In the genomic region with DNA sequence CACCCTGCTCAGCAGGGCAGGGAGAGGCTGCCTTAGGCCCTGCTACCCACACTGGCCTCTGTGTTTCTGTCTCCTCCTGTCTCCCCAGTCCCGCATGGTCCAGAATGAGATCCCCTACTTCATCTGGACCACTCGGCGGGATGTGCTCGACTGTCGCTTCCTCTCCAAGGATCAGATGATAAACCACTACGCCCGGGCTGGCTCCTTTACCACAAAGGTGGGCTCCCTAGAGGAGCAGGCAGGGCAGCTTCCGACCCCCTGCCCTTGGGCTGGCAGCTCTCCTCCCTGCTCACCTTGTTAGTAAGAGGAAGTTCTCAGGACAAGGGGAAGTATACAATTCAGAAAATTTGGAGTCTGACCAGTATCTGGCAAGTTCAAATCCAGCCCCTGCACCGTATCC, we compare ENCODE assay signal across 22 cellular contexts.
"Had no signal": no experiment of that assay in that cellular context is flagged by ENCODE, and none has a peak within 500 bp of the region (broad histone marks: within the 10 kb centered on the region; RNA-seq: fewer than 3 reads in every experiment).

No MANE protein-coding gene starts in this region.

- H3K4me3 ChIP-seq: heart left ventricle, mucosa of descending colon, prostate gland, spleen had no signal

- H3K27me3 ChIP-seq: heart left ventricle, spleen had no signal

- H3K79me2 ChIP-seq: parathyroid adenoma had no signal

- FAIRE-seq: endometrium, frontal cortex, islet of Langerhans, urothelium cell line had no signal

- H3K9ac ChIP-seq: parathyroid adenoma had no signal

- H3K27me3 Mint-ChIP-seq: naive thymus-derived CD8-positive, alpha-beta T cell had no signal

- H3K4me1 ChIP-seq: parathyroid adenoma, prostate gland had no signal

- ATAC-seq: esophagus mucosa; heart left ventricle; mucosa of descending colon; naive thymus-derived CD8-positive, alpha-beta T cell; sciatic nerve had no signal

- H3K9me3 Mint-ChIP-seq: naive thymus-derived CD8-positive, alpha-beta T cell had no signal

- H3K27ac ChIP-seq: heart left ventricle, parathyroid adenoma, prostate gland, spleen had no signal

- H3K9me3 ChIP-seq: heart left ventricle, mucosa of descending colon, prostate gland, spleen had no signal

- DNase-seq: effector memory CD4-positive, alpha-beta T cell; hippocampal formation; kidney glomerular epithelial cell; mammary epithelial cell; naive thymus-derived CD8-positive, alpha-beta T cell; occipital lobe; spleen; stimulated activated CD4-positive, alpha-beta T cell treated with anti-CD3 and anti-CD28 coated beads, Interleukin-15, amount 100 ng/mL, for 24 hours; stimulated activated CD4-positive, alpha-beta T cell treated with anti-CD3 and anti-CD28 coated beads, Interleukin-1b, Interleukin-23, amount 100 ng/mL, for 48 hours; stimulated activated CD4-positive, alpha-beta T cell treated with anti-CD3 and anti-CD28 coated beads, Interleukin-4, amount 100 ng/mL, for 24 hours; stimulated activated naive CD4-positive, alpha-beta T cell treated with Interleukin-2 at 50 U/mL for 16 hours; trophoblast cell had no signal

- H2AFZ ChIP-seq: parathyroid adenoma had no signal

- H3K36me3 ChIP-seq: prostate gland had no signal
